Comparison of ENCODE assay signal across 9 cellular contexts in the genomic region with DNA sequence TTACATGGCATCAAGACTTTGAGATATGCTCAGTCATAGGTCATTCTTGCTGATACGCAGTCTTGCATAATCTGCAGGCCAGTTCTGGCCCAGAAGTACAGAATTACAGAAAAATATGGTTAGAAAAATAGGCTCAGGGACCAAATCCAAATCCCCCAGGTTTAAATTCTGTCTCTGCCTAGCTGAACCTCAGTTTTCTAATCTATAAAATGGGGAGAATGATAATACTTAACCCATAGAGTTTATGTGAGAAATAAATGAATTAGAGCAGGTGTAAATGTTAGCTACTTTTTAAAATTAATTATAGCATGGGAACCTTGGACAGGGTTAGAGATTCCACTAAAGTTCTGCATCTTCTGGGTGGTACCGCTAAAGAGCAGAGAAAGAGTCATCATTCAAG. TPM values are rescaled to one million over a fixed set of nuclear protein-coding genes. Genes with fewer than 3 reads are reported as not detected.
"Had no signal": no experiment of that assay in that cellular context is flagged by ENCODE, and none has a peak within 500 bp of the region (broad histone marks: within the 10 kb centered on the region; RNA-seq: fewer than 3 reads in every experiment).

No MANE protein-coding gene starts in this region.

- H3K4me3 ChIP-seq: GM12878 had no signal

- ATAC-seq: GM12878 had no signal

- FAIRE-seq: G401.6, GM12878, GM12891, GM12892, GM18507, GM19239 had no signal

- DNase-seq: GDM1, GF-D8 had no signal

RNA-seq across cellular contexts. Expression of gene FAM181B, which starts 52.3 kb away (rescaled TPM):
- total RNA-seq: G401, GM12878 had no signal
- polyA plus RNA-seq: GM12878 had no signal
